ENCODE assay signal across 8 cellular contexts in the genomic region with DNA sequence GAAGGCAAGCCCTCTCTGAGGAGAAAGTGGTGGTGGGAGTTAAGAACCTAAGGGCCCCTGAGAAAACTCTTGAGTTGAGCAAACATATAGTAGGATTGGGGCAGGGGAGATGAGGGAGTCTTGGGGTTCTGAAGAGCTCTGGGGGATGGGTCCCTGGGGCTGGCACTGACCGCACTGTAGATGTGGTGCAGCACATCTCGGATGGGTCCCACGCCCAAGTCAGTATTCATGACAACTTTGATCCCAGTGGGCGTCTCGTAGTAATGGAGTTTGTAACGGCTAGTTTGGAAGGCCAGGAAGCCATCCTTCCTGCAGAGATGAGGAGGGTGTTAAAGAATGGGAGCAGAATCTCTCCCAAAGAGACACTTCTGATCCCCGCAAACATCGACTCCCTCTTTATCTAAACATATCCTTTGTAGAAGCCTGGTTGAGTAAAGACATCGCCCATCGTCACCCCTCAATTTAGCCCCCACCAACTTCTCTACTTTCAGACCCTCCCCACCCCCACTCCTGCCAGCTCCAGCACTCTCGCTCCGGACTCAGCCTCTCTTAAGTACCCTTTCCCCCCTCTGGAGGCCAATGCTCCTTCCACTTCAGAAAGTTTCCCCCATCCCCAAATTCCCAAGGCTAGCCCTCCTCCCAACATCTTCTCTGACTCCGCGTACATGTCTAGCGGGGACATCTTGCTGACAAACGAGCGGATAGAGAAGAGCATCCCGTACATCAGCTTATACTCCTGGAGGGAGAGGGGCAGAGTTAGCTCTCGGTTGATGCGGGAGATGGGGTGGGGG. TPM values are rescaled to one million over a fixed set of nuclear protein-coding genes. Genes with fewer than 3 reads are reported as not detected.
DNase-seq lines count a peak whose midpoint lies in the region; ATAC-seq, FAIRE-seq and TF ChIP-seq lines count a peak whose summit lies in the region.

No MANE protein-coding gene starts in this region.

- no peak overlapping the region for H3K27ac ChIP-seq in HUES48 (ENCODE audit: low read depth, low read length)

- intact Hi-C loops in mucosa of descending colon (cut with DNase I, micrococcal nuclease): no loop called here

- H3K9ac ChIP-seq in HUES48 (ENCODE audit: low read depth, low read length): no peak overlapping the region

- in situ Hi-C loops in ACHN (cut with HindIII; ENCODE audit: low pct_ligation_motif_present, low pct_unique_long_range_greater_than_20kb, low sequenced_read_pairs): no loop called here

- H3K9me3 ChIP-seq in HUES48 (ENCODE audit: control insufficient read depth, insufficient read depth, low read length) (no peaks in the 10 kb centered on the region), mucosa of descending colon (no peaks in the 10 kb centered on the region)

- FAIRE-seq in H54 (lab: Jason Lieb, UNC): no peak

- TF ChIP-seq CTCF in cardiac fibroblast (IDR thresholded peaks at IDR 0.05; ENCODE audit: low read depth, low read length): no peak
- TF ChIP-seq CTCF in mucosa of descending colon (IDR thresholded peaks at IDR 0.05): no peak

- H3K36me3 ChIP-seq in HUES48 (ENCODE audit: control insufficient read depth, insufficient read depth, low read length) (peaks cover 13% of the 10 kb centered on the region), mucosa of descending colon (ENCODE audit: low read depth) (peaks cover 4% of the 10 kb centered on the region)

- no peak for TF ChIP-seq POLR2A in H54 (IDR thresholded peaks at IDR 0.05; ENCODE audit: low read depth, low read length)

- H3K27me3 ChIP-seq in HUES48 (ENCODE audit: control insufficient read depth, insufficient read depth, low read length): peaks cover 39% of the 10 kb centered on the region

- DNase-seq in ACHN: peak; percentile 19
- DNase-seq in cardiac fibroblast (ENCODE audit: low read depth in 2 of 2): no peak
- no peak for DNase-seq in mucosa of descending colon
- DNase-seq in HCEC 1CT: no peak
- no peak for DNase-seq in H54 (ENCODE audit: insufficient read length, low spot score)

- H3K4me3 ChIP-seq in HUES48 (ENCODE audit: low read depth, low read length) (peak overlapping the region; percentile 83), cardiac fibroblast (replicated peaks in 1 of 2; ENCODE audit: low read depth in 2 of 2, low read length in 2 of 2) (peak overlapping the region; percentile 87 to 98), mucosa of descending colon (peak overlapping the region; percentile 61)

- H3K4me1 ChIP-seq in HUES48 (ENCODE audit: control insufficient read depth, insufficient read depth, low read length) (peaks cover 4% of the 10 kb centered on the region), mucosa of descending colon (ENCODE audit: low read depth) (peaks cover 15% of the 10 kb centered on the region)

- no peak for ATAC-seq in mucosa of descending colon
- ATAC-seq in GM18520 (IDR thresholded peaks at IDR 0.05; ENCODE audit: unreplicated experiment): no peak
- ATAC-seq in HG02840 (IDR thresholded peaks at IDR 0.05; ENCODE audit: low FRiP score, unreplicated experiment): no peak

RNA-seq across cellular contexts. Expression of gene TRAPPC1, which starts 0.7 kb away (rescaled TPM):
- total RNA-seq in mucosa of descending colon: 100 to 1,000 TPM in 2 of 3 donors, 10 to 100 TPM in 1; 86.2 to 116 (median 114) TPM

RNA-seq across cellular contexts. Expression of gene CNTROB, which starts 1.0 kb away (rescaled TPM):
- total RNA-seq in mucosa of descending colon: 10 to 100 TPM; 23.7 to 34.5 (median 31.4) TPM

RNA-seq across cellular contexts. Expression of gene KCNAB3, which starts 1.4 kb away (rescaled TPM):
- total RNA-seq in mucosa of descending colon: 1 to 10 TPM; 3.3 to 5.5 (median 3.9) TPM

RNA-seq across cellular contexts. Expression of gene RNF227, which starts 14.9 kb away (rescaled TPM):
- 1 to 10 TPM; 1.4 to 3.0 (median 2.4) TPM for total RNA-seq in mucosa of descending colon

RNA-seq across cellular contexts. Expression of gene CHD3, which starts 42.4 kb away (rescaled TPM):
- 100 to 1,000 TPM in 1 of 3 donors, 10 to 100 TPM in 2; 52.7 to 151 (median 56.5) TPM for total RNA-seq in mucosa of descending colon
